17 cellular contexts compared by ENCODE assay signal in genomic region chr16:27436065-27436464, GRCh38. TPM values are rescaled to one million over a fixed set of nuclear protein-coding genes. Genes with fewer than 3 reads are reported as not detected.
DNase-seq lines count a peak whose midpoint lies in the region; ATAC-seq and TF ChIP-seq lines count a peak whose summit lies in the region.
"Had no signal": no experiment of that assay in that cellular context is flagged by ENCODE, and none has a peak within 500 bp of the region (broad histone marks: within the 10 kb centered on the region; RNA-seq: fewer than 3 reads in every experiment).

No MANE protein-coding gene starts in this region.

- H3K4me3 ChIP-seq in CD4-positive, CD25-positive, alpha-beta regulatory T cell (ENCODE audit: low read depth, low read length) = no peak overlapping the region
- H3K4me3 ChIP-seq in HEK293 (ENCODE audit: low read depth, low read length) = no peak overlapping the region
- H3K4me3 ChIP-seq in Caco-2 (ENCODE audit: low read depth, low read length) = no peak overlapping the region
- H3K4me3 ChIP-seq: gastroesophageal sphincter, skin epidermis, stomach had no signal

- H3K27ac Mint-ChIP-seq in CD4-positive, CD25-positive, alpha-beta regulatory T cell = peak overlapping the region; percentile 51 to 85 (median 69)
- H3K27ac Mint-ChIP-seq in activated naive CD8-positive, alpha-beta T cell treated with anti-CD3 and anti-CD28 coated beads for 36 hours = peak overlapping the region; percentile 61
- peak overlapping the region; percentile 43 to 93 (median 72) for H3K27ac Mint-ChIP-seq in naive thymus-derived CD8-positive, alpha-beta T cell
- H3K27ac Mint-ChIP-seq in Caco-2 (ENCODE audit: unreplicated experiment) = no peak overlapping the region

- no peaks in the 10 kb centered on the region for H3K9me3 Mint-ChIP-seq in CD4-positive, CD25-positive, alpha-beta regulatory T cell
- H3K9me3 Mint-ChIP-seq in activated naive CD8-positive, alpha-beta T cell treated with anti-CD3 and anti-CD28 coated beads for 36 hours = no peaks in the 10 kb centered on the region
- H3K9me3 Mint-ChIP-seq in naive thymus-derived CD8-positive, alpha-beta T cell = no peaks in the 10 kb centered on the region
- no peaks in the 10 kb centered on the region for H3K9me3 Mint-ChIP-seq in Caco-2 (ENCODE audit: unreplicated experiment)

- peaks cover under 1 to 26% (median 12%) of the 10 kb centered on the region in 4 donors for H3K4me1 Mint-ChIP-seq in CD4-positive, CD25-positive, alpha-beta regulatory T cell
- peaks cover 15% of the 10 kb centered on the region for H3K4me1 Mint-ChIP-seq in activated naive CD8-positive, alpha-beta T cell treated with anti-CD3 and anti-CD28 coated beads for 36 hours
- peaks cover 14 to 34% (median 27%) of the 10 kb centered on the region in 4 donors for H3K4me1 Mint-ChIP-seq in naive thymus-derived CD8-positive, alpha-beta T cell
- H3K4me1 Mint-ChIP-seq in Caco-2 (ENCODE audit: low read depth, unreplicated experiment) = no peaks in the 10 kb centered on the region

- no peak for TF ChIP-seq CTCF in HEK293 (tag by site-specific recombination; IDR thresholded peaks at IDR 0.05)
- TF ChIP-seq CTCF in Caco-2 (IDR thresholded peaks at IDR 0.05; ENCODE audit: insufficient read depth in 1 of 2, low read depth in 1 of 2, low read length in 1 of 2, severe bottlenecking in 1 of 2, unreplicated experiment in 1 of 2) = no peak

- CTCF ChIA-PET in HEK293 (lab: Yijun Ruan, JAX) = no interaction called here
- CTCF ChIA-PET in Caco-2 (lab: Charles Lee) = no interaction called here

- H3K4me1 ChIP-seq in CD4-positive, CD25-positive, alpha-beta regulatory T cell (ENCODE audit: control insufficient read depth, insufficient read depth, low read length, poor library complexity, severe bottlenecking) = no peaks in the 10 kb centered on the region
- H3K4me1 ChIP-seq in HEK293 (ENCODE audit: control insufficient read depth, insufficient read depth, low read length) (no peaks in the 10 kb centered on the region), Caco-2 (no peaks in the 10 kb centered on the region)
- H3K4me1 ChIP-seq: BE2C, gastroesophageal sphincter, stomach had no signal

- intact Hi-C loops in Caco-2 (cut with micrococcal nuclease; ENCODE audit: unreplicated experiment) = no loop called here

- no TSS peak for BruUV-seq in Caco-2 (replicated peaks; lab: Mats Ljungman, UMichigan)

- no peaks in the 10 kb centered on the region for H3K9me3 ChIP-seq in CD4-positive, CD25-positive, alpha-beta regulatory T cell (ENCODE audit: control insufficient read depth in 2 of 2, low read length in 2 of 2)
- no peaks in the 10 kb centered on the region for H3K9me3 ChIP-seq in HEK293 (ENCODE audit: control insufficient read depth, insufficient read depth, low read depth, low read length)
- H3K9me3 ChIP-seq in Caco-2 = no peaks in the 10 kb centered on the region
- H3K9me3 ChIP-seq: BE2C, gastroesophageal sphincter, stomach had no signal

- ATAC-seq in CD4-positive, CD25-positive, alpha-beta regulatory T cell (ENCODE audit: low read depth in 2 of 2) = no peak
- ATAC-seq in naive thymus-derived CD8-positive, alpha-beta T cell = no peak
- ATAC-seq in GM21367 (IDR thresholded peaks at IDR 0.05; ENCODE audit: unreplicated experiment) = no peak
- ATAC-seq: gastroesophageal sphincter had no signal

- H3K36me3 Mint-ChIP-seq in CD4-positive, CD25-positive, alpha-beta regulatory T cell = peaks cover 38% of the 10 kb centered on the region
- H3K36me3 Mint-ChIP-seq in activated naive CD8-positive, alpha-beta T cell treated with anti-CD3 and anti-CD28 coated beads for 36 hours = peaks cover 71% of the 10 kb centered on the region
- peaks cover 9 to 95% (median 25%) of the 10 kb centered on the region in 3 donors for H3K36me3 Mint-ChIP-seq in naive thymus-derived CD8-positive, alpha-beta T cell
- H3K36me3 Mint-ChIP-seq in Caco-2 (ENCODE audit: insufficient read depth, unreplicated experiment) = no peaks in the 10 kb centered on the region

- H3K27me3 ChIP-seq in CD4-positive, CD25-positive, alpha-beta regulatory T cell (ENCODE audit: control insufficient read depth, insufficient read depth, low read length) = no peaks in the 10 kb centered on the region
- no peaks in the 10 kb centered on the region for H3K27me3 ChIP-seq in Caco-2 (replicated peaks; ENCODE audit: control insufficient read depth, insufficient read depth, low read length)

- H3K27ac ChIP-seq in CD4-positive, CD25-positive, alpha-beta regulatory T cell (ENCODE audit: insufficient read depth, low read length, poor library complexity, severe bottlenecking) = no peak overlapping the region
- no peak overlapping the region for H3K27ac ChIP-seq in HEK293 (ENCODE audit: extremely low read depth, low read depth, low read length)
- H3K27ac ChIP-seq: gastroesophageal sphincter, skin epidermis, stomach had no signal

- POLR2A ChIA-PET in HEK293 (lab: Yijun Ruan, JAX) (no interaction called here), Caco-2 (lab: Charles Lee) (no interaction called here)
- POLR2A ChIA-PET in naive thymus-derived CD8-positive, alpha-beta T cell (lab: Charles Lee) = interaction anchor here (0.6 to 0.8 kb wide), 2 partner anchors 8 to 188 kb away, joined by 3 read pairs; no protein-coding TSS in a partner anchor

- H3K4me3 Mint-ChIP-seq in CD4-positive, CD25-positive, alpha-beta regulatory T cell = no peak overlapping the region
- H3K4me3 Mint-ChIP-seq in activated naive CD8-positive, alpha-beta T cell treated with anti-CD3 and anti-CD28 coated beads for 36 hours = peak overlapping the region; percentile 18
- peak overlapping the region in 1 of 10 donors; percentile 66 for H3K4me3 Mint-ChIP-seq in naive thymus-derived CD8-positive, alpha-beta T cell
- H3K4me3 Mint-ChIP-seq in Caco-2 (ENCODE audit: unreplicated experiment) = no peak overlapping the region

- H3K36me3 ChIP-seq in CD4-positive, CD25-positive, alpha-beta regulatory T cell (ENCODE audit: control insufficient read depth, insufficient read depth, low read length) = peaks cover 92% of the 10 kb centered on the region
- no peaks in the 10 kb centered on the region for H3K36me3 ChIP-seq in HEK293 (ENCODE audit: control insufficient read depth in 2 of 2, insufficient read depth in 1 of 2, low read length in 2 of 2)
- H3K36me3 ChIP-seq in Caco-2 (ENCODE audit: control insufficient read depth, insufficient read depth, low read length) = no peaks in the 10 kb centered on the region
- H3K36me3 ChIP-seq: BE2C, gastroesophageal sphincter had no signal

- H3K27me3 Mint-ChIP-seq in CD4-positive, CD25-positive, alpha-beta regulatory T cell = no peaks in the 10 kb centered on the region
- H3K27me3 Mint-ChIP-seq in activated naive CD8-positive, alpha-beta T cell treated with anti-CD3 and anti-CD28 coated beads for 36 hours = no peaks in the 10 kb centered on the region
- no peaks in the 10 kb centered on the region for H3K27me3 Mint-ChIP-seq in naive thymus-derived CD8-positive, alpha-beta T cell
- H3K27me3 Mint-ChIP-seq in Caco-2 (ENCODE audit: insufficient read depth, unreplicated experiment) = no peaks in the 10 kb centered on the region

- DNase-seq in CD4-positive, CD25-positive, alpha-beta regulatory T cell = no peak
- no peak for DNase-seq in activated naive CD8-positive, alpha-beta T cell treated with anti-CD3 and anti-CD28 coated beads for 36 hours
- no peak for DNase-seq in naive thymus-derived CD8-positive, alpha-beta T cell
- DNase-seq in Caco-2 (no peak), SIG-M5 treated with dmso at 0.1 percent for 504 hours (lab: John Stamatoyannopoulos, UW; ENCODE audit: unreplicated experiment) (no peak), middle frontal gyrus (ENCODE audit: extremely low spot score, low spot score) (no peak)
- DNase-seq: BE2C, mesendoderm, NCI-H2107, NCI-H82, RPMI8226 had no signal

TF ChIP-seq in HEK293, 187 proteins besides CTCF, POLR2A, EP300 and RAD21:
- no peak for TF ChIP-seq ZNF146 (tag by site-specific recombination; IDR thresholded peaks at IDR 0.05)
- peak; percentile 53 for TF ChIP-seq ZNF623 (tag by site-specific recombination; IDR thresholded peaks at IDR 0.05)

RNA-seq across cellular contexts. Expression of gene IL21R, which starts 34.1 kb away (rescaled TPM):
- total RNA-seq in CD4-positive, CD25-positive, alpha-beta regulatory T cell = 63.1 TPM
- 10 to 100 TPM; 34.3 to 50.7 (median 37.3) TPM for polyA plus RNA-seq in CD4-positive, CD25-positive, alpha-beta regulatory T cell
- total RNA-seq in activated naive CD8-positive, alpha-beta T cell treated with anti-CD3 and anti-CD28 coated beads for 36 hours = 10 to 100 TPM; 99.3 to 99.5 TPM
- 10 to 100 TPM; 29.3 to 29.4 TPM for total RNA-seq in naive thymus-derived CD8-positive, alpha-beta T cell
- polyA plus RNA-seq in naive thymus-derived CD8-positive, alpha-beta T cell = 10 to 100 TPM; 26.5 to 47.1 (median 33.9) TPM
- 0.07 and 0.12 TPM in 2 replicates for total RNA-seq in Caco-2 (2022)
- total RNA-seq: Daoy had no signal

Comparison
In these comparisons a context has a peak if more than half of its experiments do, and no peak if none do; other contexts are left out.
1. RNA of gene IL21R, which starts 34.1 kb away (total RNA-seq): 99.3 to 99.5 TPM in activated naive CD8-positive, alpha-beta T cell treated with anti-CD3 and anti-CD28 coated beads for 36 hours, 63.1 TPM in CD4-positive, CD25-positive, alpha-beta regulatory T cell (single experiment) and 29.3 to 29.4 TPM in naive thymus-derived CD8-positive, alpha-beta T cell; 0.07 to 0.12 TPM in Caco-2; every median in the first group is over 10 times any median in the second.